19 cellular contexts compared by ENCODE assay signal in the genomic region with DNA sequence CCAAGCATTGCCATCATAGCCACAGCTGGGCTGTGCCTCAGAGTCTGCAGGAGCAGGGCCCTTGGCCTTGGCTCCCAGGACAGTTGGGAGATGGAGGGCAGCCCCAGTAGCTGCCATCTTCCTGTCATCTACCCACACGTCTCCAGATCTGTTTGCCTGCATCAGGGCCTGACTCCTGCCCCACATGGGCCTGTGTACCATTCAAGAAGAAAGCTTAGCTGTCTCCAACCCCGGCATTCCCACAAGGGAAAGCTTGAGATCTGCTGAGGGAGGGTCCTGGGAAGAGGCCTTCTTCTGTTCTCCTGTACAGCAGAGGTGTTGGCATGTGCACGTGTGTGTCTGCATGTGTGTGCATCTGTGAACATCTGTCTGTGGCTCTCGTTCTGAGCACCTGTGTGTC.
DNase-seq lines count a peak whose midpoint lies in the region; ATAC-seq, FAIRE-seq and TF ChIP-seq lines count a peak whose summit lies in the region.
"Had no signal": no experiment of that assay in that cellular context is flagged by ENCODE, and none has a peak within 500 bp of the region (broad histone marks: within the 10 kb centered on the region; RNA-seq: fewer than 3 reads in every experiment).

No MANE protein-coding gene starts in this region.

- peak overlapping the region; percentile 79 for H3K27ac Mint-ChIP-seq in activated CD4-positive, alpha-beta T cell treated with anti-CD3 and anti-CD28 coated beads for 36 hours
- H3K27ac Mint-ChIP-seq in IgD-negative memory B cell (peak overlapping the region in 1 of 3 donors; percentile 23), natural killer cell (peak overlapping the region; percentile 95 to 97)

- H3K4me1 Mint-ChIP-seq in activated CD4-positive, alpha-beta T cell treated with anti-CD3 and anti-CD28 coated beads for 36 hours = peaks cover 57% of the 10 kb centered on the region
- peaks cover 13 to 28% (median 24%) of the 10 kb centered on the region in 3 donors for H3K4me1 Mint-ChIP-seq in IgD-negative memory B cell
- peaks cover 79 to 85% of the 10 kb centered on the region in 2 donors for H3K4me1 Mint-ChIP-seq in natural killer cell

- H3K4me1 ChIP-seq in K562 (replicated peaks in 1 of 2; ENCODE audit: control insufficient read depth in 2 of 2, insufficient read depth in 2 of 2, low read length in 2 of 2) (peaks cover 52% of the 10 kb centered on the region in 2 experiments), heart left ventricle (peaks cover 0 to 11% (median 3%) of the 10 kb centered on the region in 12 donors)

- 57% methylated on average over 4 of the region's 4 CpGs for WGBS in K562 (ENCODE audit: insufficient coverage, low coverage, missing lambda C conversion rate)
- WGBS in heart left ventricle, 4 donors = 66 to 84% (median 70%) methylated on average over 3 to 4 of the region's 4 CpGs

- peaks cover 2% of the 10 kb centered on the region; the same call in 1 of the 3 replicates for H3K79me2 ChIP-seq in K562 (ENCODE audit: control insufficient read depth, insufficient read depth, low read length)

- H3K9ac ChIP-seq in K562 (ENCODE audit: insufficient read depth in 1 of 2, low read depth in 2 of 2, low read length in 2 of 2) = peak overlapping the region; percentile 66 to 67; a peak in 2 of 4 replicates

- TF ChIP-seq POLR2A in K562 (conservative IDR thresholded peaks at IDR 0.05) (no peak), heart left ventricle (IDR thresholded peaks at IDR 0.05) (no peak)

- H3K27ac ChIP-seq in K562 (ENCODE audit: extremely low read depth, low read depth, low read length) = peak overlapping the region; percentile 75
- no peak overlapping the region for H3K27ac ChIP-seq in heart left ventricle
- H3K27ac ChIP-seq: prostate gland, WERI-Rb-1 had no signal

- in situ Hi-C loops in K562 (cut with MboI) = no loop called here

- H3K9me3 ChIP-seq in K562 (replicated peaks; ENCODE audit: control insufficient read depth, insufficient read depth, low read depth, low read length) (no peaks in the 10 kb centered on the region), heart left ventricle (no peaks in the 10 kb centered on the region)
- H3K9me3 ChIP-seq: prostate gland had no signal

- H3K4me2 ChIP-seq in K562 (ENCODE audit: insufficient read depth, low read length) = peak overlapping the region; percentile 75

- H3K27me3 ChIP-seq in K562 (ENCODE audit: control insufficient read depth in 2 of 2, insufficient read depth in 2 of 2, low read length in 2 of 2) (no peaks in the 10 kb centered on the region), heart left ventricle (peaks cover 0 to 34% (median 6%) of the 10 kb centered on the region in 9 donors)

- no peak for TF ChIP-seq RAD21 in K562 (CRISPR knock-in tag; conservative IDR thresholded peaks at IDR 0.05 in 1 of 2, IDR thresholded peaks at IDR 0.05 in 1 of 2)

- H3K36me3 Mint-ChIP-seq in activated CD4-positive, alpha-beta T cell treated with anti-CD3 and anti-CD28 coated beads for 36 hours (ENCODE audit: low read depth) = no peaks in the 10 kb centered on the region
- H3K36me3 Mint-ChIP-seq in IgD-negative memory B cell = peaks cover 2% of the 10 kb centered on the region
- no peaks in the 10 kb centered on the region for H3K36me3 Mint-ChIP-seq in natural killer cell

- no peaks in the 10 kb centered on the region for H3K9me3 Mint-ChIP-seq in activated CD4-positive, alpha-beta T cell treated with anti-CD3 and anti-CD28 coated beads for 36 hours (ENCODE audit: low read depth)
- H3K9me3 Mint-ChIP-seq in IgD-negative memory B cell = peaks cover 1 to 7% (median 4%) of the 10 kb centered on the region in 3 donors
- peaks cover 2 to 3% of the 10 kb centered on the region in 2 donors for H3K9me3 Mint-ChIP-seq in natural killer cell

- no peaks in the 10 kb centered on the region for H3K27me3 Mint-ChIP-seq in activated CD4-positive, alpha-beta T cell treated with anti-CD3 and anti-CD28 coated beads for 36 hours
- peaks cover 12% of the 10 kb centered on the region for H3K27me3 Mint-ChIP-seq in IgD-negative memory B cell
- peaks cover 0 to 3% of the 10 kb centered on the region in 2 donors for H3K27me3 Mint-ChIP-seq in natural killer cell (ENCODE audit: low read depth in 2 of 2)

- no peak for ATAC-seq in activated CD4-positive, alpha-beta T cell treated with anti-CD3 and anti-CD28 coated beads for 36 hours
- no peak for ATAC-seq in K562
- no peak for ATAC-seq in natural killer cell
- ATAC-seq in heart left ventricle = no peak

- H3K36me3 ChIP-seq in K562 (ENCODE audit: control insufficient read depth, insufficient read depth, low read length) (no peaks in the 10 kb centered on the region), heart left ventricle (no peaks in the 10 kb centered on the region)
- H3K36me3 ChIP-seq: prostate gland, WERI-Rb-1 had no signal

- H3K4me3 ChIP-seq in K562 (0 out of 2 replicates have a peak overlapping the region, but pooled peaks have one; percentile 40), heart left ventricle (no peak overlapping the region)

- no peak for TF ChIP-seq CTCF in K562 (IDR thresholded peaks at IDR 0.05 in 2 of 3, conservative IDR thresholded peaks at IDR 0.05 in 1 of 3; ENCODE audit: insufficient read depth in 2 of 3, low read depth in 1 of 3, low read length in 3 of 3)
- no peak for TF ChIP-seq CTCF in natural killer cell (IDR thresholded peaks at IDR 0.05)
- no peak for TF ChIP-seq CTCF in heart left ventricle (IDR thresholded peaks at IDR 0.05)

- FAIRE-seq in K562 (lab: Jason Lieb, UNC) = no peak
- FAIRE-seq: A204.1, colon, RCC 7860 had no signal

- no peaks in the 10 kb centered on the region for H3K9me1 ChIP-seq in K562 (ENCODE audit: control insufficient read depth, insufficient read depth, low read length)

- H2AFZ ChIP-seq in K562 (ENCODE audit: low read depth, low read length) = no peak overlapping the region

- intact Hi-C loops in activated CD4-positive, alpha-beta T cell treated with anti-CD3 and anti-CD28 coated beads for 36 hours (cut with DNase I, micrococcal nuclease) = loop anchor here in 1 of 2 experiments (2.0 to 5.0 kb wide), 4 partner anchors 197 to 885 kb away; a partner anchor contains a TSS
- intact Hi-C loops in K562 (cut with micrococcal nuclease) = loop anchor here (10.0 kb wide), 1 partner anchor 179 kb away; a partner anchor contains a TSS
- intact Hi-C loops in natural killer cell (cut with micrococcal nuclease) = loop anchor here (10.0 kb wide), 1 partner anchor 221 kb away; a partner anchor contains a TSS
- intact Hi-C loops in heart left ventricle (cut with DNase I) = no loop called here

- DNase-seq in activated CD4-positive, alpha-beta T cell treated with anti-CD3 and anti-CD28 coated beads for 36 hours = peak; percentile 35
- DNase-seq in activated CD4-positive, alpha-beta T cell treated with anti-CD3 and anti-CD28 coated beads, Interleukin-2, amount 50 U/mL, for 4 hours = no peak
- DNase-seq in K562 (ENCODE audit: extremely low read depth in 1 of 4, low spot score in 3 of 4) (no peak), natural killer cell (no peak), AG08396 (ENCODE audit: low spot score) (no peak), heart left ventricle (no peak), NCI-H2171 (lab: John Stamatoyannopoulos, UW) (no peak)
- DNase-seq: activated CD8-positive, alpha-beta memory T cell treated with anti-CD3 and anti-CD28 coated beads, Interleukin-2, amount 50 U/mL, for 48 hours; anterior cingulate cortex; foreskin melanocyte; NCI-H526 treated with DMSO at 0.1 percent for 48 hours; stimulated activated CD4-positive, alpha-beta T cell treated with anti-CD3 and anti-CD28 coated beads, Interleukin-12 subunit alpha, Interleukin-12 subunit beta, amount 100 ng/mL, for 4 hours; stimulated activated naive CD4-positive, alpha-beta T cell treated with Interleukin-2 at 50 U/mL for 16 hours; WERI-Rb-1 had no signal

- no peak for TF ChIP-seq EP300 in K562 (IDR thresholded peaks at IDR 0.05; ENCODE audit: low read length)

- no TSS peak for BruUV-seq in K562 (replicated peaks; lab: Mats Ljungman, UMichigan)

- CTCF ChIA-PET in activated CD4-positive, alpha-beta T cell treated with anti-CD3 and anti-CD28 coated beads for 36 hours (lab: Charles Lee) = interaction anchor here (0.6 to 1.6 kb wide), 7 partner anchors 32 to 955 kb away, joined by 3 to 6 read pairs (median 3); a partner anchor contains a TSS
- CTCF ChIA-PET in K562 (lab: Yijun Ruan, JAX; ENCODE audit: low intra/inter-chr PET ratio) = no interaction called here

- POLR2A ChIA-PET in activated CD4-positive, alpha-beta T cell treated with anti-CD3 and anti-CD28 coated beads for 36 hours (lab: Charles Lee) = interaction anchor here (0.6 kb wide), 1 partner anchor 68 kb away, joined by 6 read pairs; no protein-coding TSS in a partner anchor
- POLR2A ChIA-PET in K562 (lab: Yijun Ruan, JAX) = interaction anchor here (0.7 to 1.6 kb wide), 2 partner anchors 12 to 721 kb away, joined by 3 to 4 read pairs; no protein-coding TSS in a partner anchor

- H3K4me3 Mint-ChIP-seq in activated CD4-positive, alpha-beta T cell treated with anti-CD3 and anti-CD28 coated beads for 36 hours = peak overlapping the region; percentile 76
- H3K4me3 Mint-ChIP-seq in IgD-negative memory B cell (peak overlapping the region; percentile 16 to 89 (median 52)), natural killer cell (peak overlapping the region; percentile 22)

- H4K20me1 ChIP-seq in K562 (replicated peaks; ENCODE audit: control insufficient read depth, insufficient read depth, low read length) = no peaks in the 10 kb centered on the region; the same call in 1 of the 2 replicates

TF ChIP-seq in K562, 482 proteins besides CTCF, POLR2A, EP300 and RAD21 (continues in another document):
- TF ChIP-seq, protein P1, sequence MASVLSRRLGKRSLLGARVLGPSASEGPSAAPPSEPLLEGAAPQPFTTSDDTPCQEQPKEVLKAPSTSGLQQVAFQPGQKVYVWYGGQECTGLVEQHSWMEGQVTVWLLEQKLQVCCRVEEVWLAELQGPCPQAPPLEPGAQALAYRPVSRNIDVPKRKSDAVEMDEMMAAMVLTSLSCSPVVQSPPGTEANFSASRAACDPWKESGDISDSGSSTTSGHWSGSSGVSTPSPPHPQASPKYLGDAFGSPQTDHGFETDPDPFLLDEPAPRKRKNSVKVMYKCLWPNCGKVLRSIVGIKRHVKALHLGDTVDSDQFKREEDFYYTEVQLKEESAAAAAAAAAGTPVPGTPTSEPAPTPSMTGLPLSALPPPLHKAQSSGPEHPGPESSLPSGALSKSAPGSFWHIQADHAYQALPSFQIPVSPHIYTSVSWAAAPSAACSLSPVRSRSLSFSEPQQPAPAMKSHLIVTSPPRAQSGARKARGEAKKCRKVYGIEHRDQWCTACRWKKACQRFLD (CRISPR knock-in tag; IDR thresholded peaks at IDR 0.05) = no peak
- TF ChIP-seq CAMTA2 (CRISPR knock-in tag; conservative IDR thresholded peaks at IDR 0.05) (no peak), DMBX1 (CRISPR knock-in tag; IDR thresholded peaks at IDR 0.05; ENCODE audit: borderline replicate concordance) (no peak), BHLHE40 (IDR thresholded peaks at IDR 0.05; ENCODE audit: low read length) (no peak), RHOXF2B (CRISPR knock-in tag; conservative IDR thresholded peaks at IDR 0.05) (no peak), KLF10 (CRISPR knock-in tag; IDR thresholded peaks at IDR 0.05) (no peak), ZNF408 (CRISPR knock-in tag; IDR thresholded peaks at IDR 0.05; ENCODE audit: low read depth) (no peak), DPF2 (IDR thresholded peaks at IDR 0.05) (no peak), DDX20 (tag; IDR thresholded peaks at IDR 0.05; ENCODE audit: low read depth) (no peak)

Comparison
In these comparisons a context has a peak if more than half of its experiments do, and no peak if none do; other contexts are left out.
1. H3K4me3 Mint-ChIP-seq: peak in every context shown above with its lines; median percentile 76 in activated CD4-positive, alpha-beta T cell treated with anti-CD3 and anti-CD28 coated beads for 36 hours; 52 in IgD-negative memory B cell; 22 in natural killer cell.
2. intact Hi-C loops: an anchor here in K562 (10.0 kb wide) and natural killer cell (10.0 kb wide); none called in heart left ventricle.